ENCODE assay signal across 25 cellular contexts in the genomic region with DNA sequence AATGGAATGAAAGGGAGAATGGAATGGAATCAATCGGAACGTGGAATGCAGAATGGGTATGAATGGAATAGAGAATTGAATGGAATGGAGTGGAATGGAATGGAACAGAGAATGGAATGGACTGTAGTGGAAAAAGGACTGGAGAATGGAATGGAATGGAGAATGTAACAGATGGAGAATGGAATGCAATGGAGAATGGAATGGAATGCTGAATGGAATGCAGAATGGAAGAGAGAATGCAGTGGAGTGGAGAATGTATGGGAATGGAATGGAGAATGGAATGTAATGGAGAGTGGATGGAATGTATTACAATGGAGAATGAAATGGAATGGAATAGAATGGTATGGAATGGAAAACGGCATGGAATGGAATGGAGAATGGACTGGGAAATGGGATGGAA.
"Had no signal": no experiment of that assay in that cellular context is flagged by ENCODE, and none has a peak within 500 bp of the region (broad histone marks: within the 10 kb centered on the region; RNA-seq: fewer than 3 reads in every experiment).

No MANE protein-coding gene starts in this region.

- DNase-seq: dermis blood vessel endothelial cell; effector memory CD4-positive, alpha-beta T cell; erythroblast; esophagus squamous epithelium; hypothalamus; immature natural killer cell; islet precursor cell; kidney glomerular epithelial cell; left ventricle myocardium superior; lower lobe of right lung; mucosa of descending colon; naive B cell; sigmoid colon; spleen; stimulated activated CD4-positive, alpha-beta T cell treated with anti-CD3 and anti-CD28 coated beads, Interleukin-4, amount 100 ng/mL, for 4 hours; stimulated activated naive CD8-positive, alpha-beta T cell treated with anti-CD3 and anti-CD28 coated beads, Interleukin-15, Interleukin-2, amounts not matched to agents 100 U/mL and 50 U/mL, for 24 hours; substantia nigra; testis; tibial artery had no signal

- H3K4me3 Mint-ChIP-seq: immature natural killer cell; memory B cell; naive B cell; natural killer cell treated with Interleukin-12 subunit alpha and Interleukin-12 subunit beta and Interleukin-15 and Interleukin-18, amount 100 ng/mL, for 72 hours; neural crest cell; stimulated activated memory B cell treated with anti-CD40 and anti-IgM and Interleukin-4, amounts not matched to agents 10 μg/mL and 1 μg/mL and 100 μg/mL, for 72 hours; type B pancreatic cell had no signal

- H3K27me3 Mint-ChIP-seq: memory B cell; naive B cell; natural killer cell treated with Interleukin-12 subunit alpha and Interleukin-12 subunit beta and Interleukin-15 and Interleukin-18, amount 100 ng/mL, for 72 hours; progenitor cell of endocrine pancreas; stimulated activated memory B cell treated with anti-CD40 and anti-IgM and Interleukin-4, amounts not matched to agents 10 μg/mL and 1 μg/mL and 100 μg/mL, for 72 hours; type B pancreatic cell had no signal

- ATAC-seq: left ventricle myocardium superior; lower lobe of right lung; mucosa of descending colon; natural killer cell treated with Interleukin-12 subunit alpha and Interleukin-12 subunit beta and Interleukin-15 and Interleukin-18, amount 100 ng/mL, for 72 hours; stimulated activated memory B cell treated with anti-CD40 and anti-IgM and Interleukin-4, amounts not matched to agents 10 μg/mL and 1 μg/mL and 100 μg/mL, for 72 hours; stimulated activated naive CD8-positive, alpha-beta T cell treated with anti-CD3 and anti-CD28 coated beads, Interleukin-15, Interleukin-2, amounts not matched to agents 100 U/mL and 50 U/mL, for 24 hours had no signal

- H3K9me3 Mint-ChIP-seq: immature natural killer cell; memory B cell; naive B cell; natural killer cell treated with Interleukin-12 subunit alpha and Interleukin-12 subunit beta and Interleukin-15 and Interleukin-18, amount 100 ng/mL, for 72 hours; neural crest cell; stimulated activated memory B cell treated with anti-CD40 and anti-IgM and Interleukin-4, amounts not matched to agents 10 μg/mL and 1 μg/mL and 100 μg/mL, for 72 hours; type B pancreatic cell had no signal

- H3K4me1 Mint-ChIP-seq: immature natural killer cell; memory B cell; naive B cell; neural crest cell; stimulated activated memory B cell treated with anti-CD40 and anti-IgM and Interleukin-4, amounts not matched to agents 10 μg/mL and 1 μg/mL and 100 μg/mL, for 72 hours had no signal

- H3K27ac Mint-ChIP-seq: immature natural killer cell; memory B cell; naive B cell; natural killer cell treated with Interleukin-12 subunit alpha and Interleukin-12 subunit beta and Interleukin-15 and Interleukin-18, amount 100 ng/mL, for 72 hours; progenitor cell of endocrine pancreas; stimulated activated memory B cell treated with anti-CD40 and anti-IgM and Interleukin-4, amounts not matched to agents 10 μg/mL and 1 μg/mL and 100 μg/mL, for 72 hours; type B pancreatic cell had no signal
